In the genomic region with DNA sequence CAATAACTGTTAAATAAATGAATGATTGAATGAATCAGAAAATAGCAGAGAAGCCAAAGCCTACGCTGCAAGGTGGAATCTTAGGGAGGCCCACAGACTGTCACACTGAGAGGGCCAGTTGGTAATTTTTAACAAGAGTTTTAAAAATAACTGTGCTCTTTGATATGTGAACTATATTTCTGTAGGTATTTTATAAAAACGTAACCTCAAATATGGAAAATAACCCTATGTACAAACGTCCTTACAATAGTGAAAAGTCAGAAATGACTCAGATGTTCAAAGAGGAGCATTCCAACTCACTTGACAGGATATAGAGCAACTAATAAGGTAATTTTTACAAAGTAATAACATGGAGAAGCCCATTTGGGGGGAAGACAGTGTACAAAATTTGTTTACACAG, we compare ENCODE assay signal across 27 cellular contexts. TPM values are rescaled to one million over a fixed set of nuclear protein-coding genes. Genes with fewer than 3 reads are reported as not detected.
DNase-seq lines count a peak whose midpoint lies in the region; ATAC-seq and TF ChIP-seq lines count a peak whose summit lies in the region.
"Had no signal": no experiment of that assay in that cellular context is flagged by ENCODE, and none has a peak within 500 bp of the region (broad histone marks: within the 10 kb centered on the region; RNA-seq: fewer than 3 reads in every experiment).

No MANE protein-coding gene starts in this region.

- no peaks in the 10 kb centered on the region for H3K9me3 ChIP-seq in left ventricle myocardium inferior (replicated peaks)
- H3K9me3 ChIP-seq in heart right ventricle, result peaks cover 0 to 9% (median 0%) of the 10 kb centered on the region in 11 donors
- H3K9me3 ChIP-seq in H9 (ENCODE audit: control insufficient read depth, low read depth, low read length), result no peaks in the 10 kb centered on the region

- H2AFZ ChIP-seq in H9 (ENCODE audit: low read length), result no peak overlapping the region

- DNase-seq in left ventricle myocardium inferior (no peak), heart right ventricle (no peak), NCI-H2107 (lab: John Stamatoyannopoulos, UW) (no peak), H9 (no peak)
- no peak for DNase-seq in activated effector memory CD4-positive, alpha-beta T cell treated with Interleukin-2 at 50 U/mL for 16 hours
- no peak for DNase-seq in stimulated activated effector memory CD8-positive, alpha-beta T cell treated with anti-CD3 and anti-CD28 coated beads, Interleukin-12 subunit alpha, Interleukin-12 subunit beta, amount 100 ng/mL, for 72 hours (ENCODE audit: low spot score in 2 of 2)
- DNase-seq: activated CD4-positive, alpha-beta T cell treated with anti-CD3 and anti-CD28 coated beads for 36 hours; activated naive CD4-positive, alpha-beta T cell treated with anti-CD3 and anti-CD28 coated beads, Interleukin-2, amount 50 U/mL, for 16 hours; activated T-cell treated with anti-CD3 and anti-CD28 coated beads, Interleukin-2, amount 50 U/mL, for 72 hours; CD4-positive, alpha-beta memory T cell; cortex of kidney; DMS153; GDM1; mammary epithelial cell; MG63; NCI-H1417 treated with DMSO at 0.1 percent for 48 hours; NCI-H2171; NCI-H524 treated with DMSO at 0.1 percent for 48 hours; stimulated activated naive CD4-positive, alpha-beta T cell treated with Interleukin-2 at 50 U/mL for 16 hours had no signal

- H3K9ac ChIP-seq in H9 (ENCODE audit: extremely low read depth, insufficient read length, low read length), result no peak overlapping the region

- H3K14ac ChIP-seq in H9 (ENCODE audit: insufficient read depth, low read length), result no peak overlapping the region

- peaks cover 31% of the 10 kb centered on the region for H3K27me3 Mint-ChIP-seq in H9 (ENCODE audit: low read depth)

- peak overlapping the region; percentile 44 for H3K27ac ChIP-seq in left ventricle myocardium inferior (replicated peaks)
- no peak overlapping the region for H3K27ac ChIP-seq in heart right ventricle
- no peak overlapping the region for H3K27ac ChIP-seq in H9 (ENCODE audit: insufficient read length, low read depth, low read length)
- H3K27ac ChIP-seq: 22Rv1, cardiac muscle cell, skin epidermis had no signal

- no peak overlapping the region for H2AK5ac ChIP-seq in H9 (ENCODE audit: insufficient read length, low read length)

- TF ChIP-seq CTCF in left ventricle myocardium inferior (IDR thresholded peaks at IDR 0.05; ENCODE audit: borderline replicate concordance), result no peak
- TF ChIP-seq CTCF in heart right ventricle (IDR thresholded peaks at IDR 0.05), result no peak
- TF ChIP-seq CTCF in H9 (conservative IDR thresholded peaks at IDR 0.05), result no peak

- no peaks in the 10 kb centered on the region for H3K79me1 ChIP-seq in H9 (ENCODE audit: insufficient read depth, low read depth, low read length, poor library complexity, severe bottlenecking)

- no peak overlapping the region for H2BK15ac ChIP-seq in H9 (ENCODE audit: low read depth, low read length)

- H3K4me2 ChIP-seq in H9 (ENCODE audit: insufficient read depth, insufficient read length, low read length), result no peak overlapping the region

- no peaks in the 10 kb centered on the region for H3K79me2 ChIP-seq in H9 (ENCODE audit: insufficient read depth, low read length)

- ATAC-seq in heart right ventricle (no peak), HG02642 (IDR thresholded peaks at IDR 0.05; ENCODE audit: poor library complexity, unreplicated experiment) (peak; percentile 53), HG03378 (IDR thresholded peaks at IDR 0.05; ENCODE audit: unreplicated experiment) (peak; percentile 87)
- no peak for ATAC-seq in stimulated activated effector memory CD8-positive, alpha-beta T cell treated with anti-CD3 and anti-CD28 coated beads, Interleukin-12 subunit alpha, Interleukin-12 subunit beta, amount 100 ng/mL, for 72 hours
- ATAC-seq: activated CD4-positive, alpha-beta T cell treated with anti-CD3 and anti-CD28 coated beads for 36 hours; activated T-cell treated with anti-CD3 and anti-CD28 coated beads, Interleukin-2, amount 50 U/mL, for 72 hours had no signal

- H3K27me3 ChIP-seq in left ventricle myocardium inferior (ENCODE audit: low read depth) (no peaks in the 10 kb centered on the region), heart right ventricle (peaks cover 0 to 8% (median 0%) of the 10 kb centered on the region in 7 donors), H9 (ENCODE audit: insufficient read depth, low read length) (no peaks in the 10 kb centered on the region)
- H3K27me3 ChIP-seq: cardiac muscle cell had no signal

- H3K4me3 ChIP-seq in left ventricle myocardium inferior, result no peak overlapping the region
- no peak overlapping the region for H3K4me3 ChIP-seq in heart right ventricle
- H3K4me3 ChIP-seq: cardiac muscle cell, MG63, skin epidermis had no signal

- no peak overlapping the region for H4K91ac ChIP-seq in H9 (ENCODE audit: insufficient read length, low read depth, low read length)

- H3K18ac ChIP-seq in H9 (ENCODE audit: insufficient read length, low read depth, low read length), result no peak overlapping the region

- no peak overlapping the region for H2BK20ac ChIP-seq in H9 (ENCODE audit: low read depth, low read length, poor library complexity, severe bottlenecking)

- no peak overlapping the region for H4K8ac ChIP-seq in H9 (replicated peaks; ENCODE audit: insufficient read length, low read depth, low read length)

- H3K4me1 ChIP-seq in left ventricle myocardium inferior, result peaks cover 4% of the 10 kb centered on the region
- H3K4me1 ChIP-seq in heart right ventricle, result peaks cover 0 to 12% (median 0%) of the 10 kb centered on the region in 9 donors
- no peaks in the 10 kb centered on the region; the same call in 1 of the 2 replicates for H3K4me1 ChIP-seq in H9 (ENCODE audit: insufficient read depth, low read length)

- H4K20me1 ChIP-seq in H9 (ENCODE audit: control insufficient read depth, insufficient read depth, insufficient read length), result no peaks in the 10 kb centered on the region

- H3K56ac ChIP-seq in H9 (ENCODE audit: insufficient read length, low read depth, low read length), result no peak overlapping the region

- H3K36me3 ChIP-seq in left ventricle myocardium inferior (no peaks in the 10 kb centered on the region), heart right ventricle (no peaks in the 10 kb centered on the region)
- H3K36me3 ChIP-seq: cardiac muscle cell, MG63 had no signal

- H2BK12ac ChIP-seq in H9 (ENCODE audit: insufficient read length, low read depth, low read length), result no peak overlapping the region

- no peak overlapping the region for H3K23ac ChIP-seq in H9 (ENCODE audit: insufficient read length, low read depth, low read length)

- intact Hi-C loops in left ventricle myocardium inferior (cut with micrococcal nuclease), result no loop called here
- intact Hi-C loops in heart right ventricle (cut with DNase I), result no loop called here

- H3K4me3 Mint-ChIP-seq in stimulated activated effector memory CD8-positive, alpha-beta T cell treated with anti-CD3 and anti-CD28 coated beads, Interleukin-12 subunit alpha, Interleukin-12 subunit beta, amount 100 ng/mL, for 72 hours, result no peak overlapping the region
- no peak overlapping the region for H3K4me3 Mint-ChIP-seq in H9
- H3K4me3 Mint-ChIP-seq: activated CD4-positive, alpha-beta T cell treated with anti-CD3 and anti-CD28 coated beads for 36 hours; activated T-cell treated with anti-CD3 and anti-CD28 coated beads, Interleukin-2, amount 50 U/mL, for 72 hours; CD4-positive, alpha-beta memory T cell; T-helper 1 cell treated with Interleukin-12 subunit alpha and Interleukin-12 subunit beta and Interleukin-4 antibody, amounts not matched to agents 30 μg/mL and 1 μg/mL, for 36 hours had no signal

- no peaks in the 10 kb centered on the region for H3K36me3 Mint-ChIP-seq in stimulated activated effector memory CD8-positive, alpha-beta T cell treated with anti-CD3 and anti-CD28 coated beads, Interleukin-12 subunit alpha, Interleukin-12 subunit beta, amount 100 ng/mL, for 72 hours
- H3K36me3 Mint-ChIP-seq in H9 (ENCODE audit: insufficient read depth in 1 of 3, low read depth in 3 of 3), result no peaks in the 10 kb centered on the region; a peak in 1 of 7 replicates
- H3K36me3 Mint-ChIP-seq: CD4-positive, alpha-beta memory T cell had no signal

- H3K27ac Mint-ChIP-seq in stimulated activated effector memory CD8-positive, alpha-beta T cell treated with anti-CD3 and anti-CD28 coated beads, Interleukin-12 subunit alpha, Interleukin-12 subunit beta, amount 100 ng/mL, for 72 hours, result no peak overlapping the region
- H3K27ac Mint-ChIP-seq in H9, result no peak overlapping the region
- H3K27ac Mint-ChIP-seq: activated CD4-positive, alpha-beta T cell treated with anti-CD3 and anti-CD28 coated beads for 36 hours; activated T-cell treated with anti-CD3 and anti-CD28 coated beads, Interleukin-2, amount 50 U/mL, for 72 hours; CD4-positive, alpha-beta memory T cell; T-helper 1 cell treated with Interleukin-12 subunit alpha and Interleukin-12 subunit beta and Interleukin-4 antibody, amounts not matched to agents 30 μg/mL and 1 μg/mL, for 36 hours had no signal

- peaks cover 5% of the 10 kb centered on the region for H3K9me3 Mint-ChIP-seq in stimulated activated effector memory CD8-positive, alpha-beta T cell treated with anti-CD3 and anti-CD28 coated beads, Interleukin-12 subunit alpha, Interleukin-12 subunit beta, amount 100 ng/mL, for 72 hours
- peaks cover 0 to 13% of the 10 kb centered on the region in 2 experiments; a peak in 1 of 5 replicates for H3K9me3 Mint-ChIP-seq in H9
- H3K9me3 Mint-ChIP-seq: activated T-cell treated with anti-CD3 and anti-CD28 coated beads, Interleukin-2, amount 50 U/mL, for 72 hours; T-helper 1 cell treated with Interleukin-12 subunit alpha and Interleukin-12 subunit beta and Interleukin-4 antibody, amounts not matched to agents 30 μg/mL and 1 μg/mL, for 36 hours had no signal

- H2BK5ac ChIP-seq in H9 (ENCODE audit: insufficient read length, low read length), result no peak overlapping the region

- no peak overlapping the region for H3T11ph ChIP-seq in H9 (ENCODE audit: low read length)

- no peak overlapping the region for H4K5ac ChIP-seq in H9 (ENCODE audit: insufficient read length, low read depth, low read length)

- no peak overlapping the region for H2BK120ac ChIP-seq in H9 (ENCODE audit: low read depth, low read length, poor library complexity, severe bottlenecking)

- 91 to 94% methylated on average over 3 of the region's 3 CpGs for WGBS in heart right ventricle, 2 donors
- WGBS in H9 (ENCODE audit: extremely low coverage, insufficient read length, low lambda C conversion rate), result no CpG with 5 or more reads among the region's 3 CpGs

- no peaks in the 10 kb centered on the region for H3K23me2 ChIP-seq in H9 (ENCODE audit: insufficient read length, low read depth, low read length, poor library complexity, severe bottlenecking)

- H3K4me1 Mint-ChIP-seq in stimulated activated effector memory CD8-positive, alpha-beta T cell treated with anti-CD3 and anti-CD28 coated beads, Interleukin-12 subunit alpha, Interleukin-12 subunit beta, amount 100 ng/mL, for 72 hours, result peaks cover 5% of the 10 kb centered on the region
- H3K4me1 Mint-ChIP-seq in H9, result peaks cover 0 to under 1% of the 10 kb centered on the region in 2 experiments; a peak in 2 of 4 replicates

- H3K4ac ChIP-seq in H9 (ENCODE audit: low read depth, low read length), result no peak overlapping the region

RNA-seq across cellular contexts. Expression of a gene that starts 18.9 kb away (rescaled TPM):
- total RNA-seq in left ventricle myocardium inferior (29.0 TPM), heart right ventricle (10 to 100 TPM; 10.9 to 27.3 (median 18.6) TPM), H9 (2021) (not detected in 2 replicates)
- 10 to 100 TPM; 17.4 to 28.5 TPM for polyA plus RNA-seq in heart right ventricle
- total RNA-seq: cardiac muscle cell, mammary epithelial cell, RPMI7951, SK-MEL-5 had no signal
- polyA plus RNA-seq: cardiac muscle cell, mammary epithelial cell had no signal

Comparison
In these comparisons a context has a peak if more than half of its experiments do, and no peak if none do; other contexts are left out.
1. ATAC-seq: peak in HG02642 (single experiment) and HG03378 (single experiment); none in heart right ventricle (0 of 8) and stimulated activated effector memory CD8-positive, alpha-beta T cell treated with anti-CD3 and anti-CD28 coated beads, Interleukin-12 subunit alpha, Interleukin-12 subunit beta, amount 100 ng/mL, for 72 hours (single experiment).
2. RNA of a gene that starts 18.9 kb away (total RNA-seq): 29.0 TPM in left ventricle myocardium inferior (single experiment) and 10.9 to 27.3 TPM in heart right ventricle; not detected in H9; every median in the first group is over 10 times any median in the second.